12 cellular contexts compared by ENCODE assay signal in genomic region chr11:128684582-128685382, GRCh38. TPM values are rescaled to one million over a fixed set of nuclear protein-coding genes. Genes with fewer than 3 reads are reported as not detected.
DNase-seq lines count a peak whose midpoint lies in the region; ATAC-seq and TF ChIP-seq lines count a peak whose summit lies in the region.
"Had no signal": no experiment of that assay in that cellular context is flagged by ENCODE, and none has a peak within 500 bp of the region (broad histone marks: within the 10 kb centered on the region; RNA-seq: fewer than 3 reads in every experiment).

No MANE protein-coding gene starts in this region.

- H3T11ph ChIP-seq in H9 (ENCODE audit: low read length), result no peak overlapping the region

- no peak overlapping the region for H2BK15ac ChIP-seq in H9 (ENCODE audit: low read depth, low read length)

- peaks cover 98% of the 10 kb centered on the region for H3K27me3 Mint-ChIP-seq in H9 (ENCODE audit: low read depth)
- peaks cover 64% of the 10 kb centered on the region for H3K27me3 Mint-ChIP-seq in dendritic cell treated with granulocyte-macrophage colony-stimulating factor and Interleukin-4, amounts not matched to agents 40 ng/mL and 50 ng/mL, for 4 days
- H3K27me3 Mint-ChIP-seq in naive thymus-derived CD4-positive, alpha-beta T cell, result peaks cover 17 to 86% (median 34%) of the 10 kb centered on the region in 5 donors

- no peak overlapping the region for H4K91ac ChIP-seq in H9 (ENCODE audit: insufficient read length, low read depth, low read length)

- H3K18ac ChIP-seq in H9 (ENCODE audit: insufficient read length, low read depth, low read length), result no peak overlapping the region

- H2BK120ac ChIP-seq in H9 (ENCODE audit: low read depth, low read length, poor library complexity, severe bottlenecking), result no peak overlapping the region

- peaks cover 30% of the 10 kb centered on the region for H3K23me2 ChIP-seq in H9 (ENCODE audit: insufficient read length, low read depth, low read length, poor library complexity, severe bottlenecking)

- no peaks in the 10 kb centered on the region for H3K79me2 ChIP-seq in H9 (ENCODE audit: insufficient read depth, low read length)

- H3K14ac ChIP-seq in H9 (ENCODE audit: insufficient read depth, low read length), result no peak overlapping the region; the same call in 1 of the 2 replicates

- H3K36me3 Mint-ChIP-seq in H9 (ENCODE audit: insufficient read depth in 1 of 3, low read depth in 3 of 3), result no peaks in the 10 kb centered on the region; a peak in 2 of 7 replicates
- no peaks in the 10 kb centered on the region for H3K36me3 Mint-ChIP-seq in dendritic cell treated with granulocyte-macrophage colony-stimulating factor and Interleukin-4, amounts not matched to agents 40 ng/mL and 50 ng/mL, for 4 days (ENCODE audit: low read depth)
- H3K36me3 Mint-ChIP-seq in naive thymus-derived CD4-positive, alpha-beta T cell, result no peaks in the 10 kb centered on the region

- no peak overlapping the region for H3K56ac ChIP-seq in H9 (ENCODE audit: insufficient read length, low read depth, low read length)

- peak; percentile 12 for ATAC-seq in naive thymus-derived CD4-positive, alpha-beta T cell
- ATAC-seq in HG02970 (IDR thresholded peaks at IDR 0.05; ENCODE audit: low FRiP score, unreplicated experiment) (no peak), GM18909 (IDR thresholded peaks at IDR 0.05; ENCODE audit: poor library complexity, unreplicated experiment) (no peak)
- ATAC-seq: Panc1 had no signal

- no peak overlapping the region for H3K4ac ChIP-seq in H9 (ENCODE audit: low read depth, low read length)

- H3K9me3 ChIP-seq in BLaER1 treated with 17β-estradiol and CSF1 and Interleukin-3, amounts not matched to agents 10 nM and 100 nM (replicated peaks in 1 of 11), result peaks cover 0 to 3% (median 0%) of the 10 kb centered on the region in 11 experiments; a peak in 2 of 22 replicates
- H3K9me3 ChIP-seq in H9 (ENCODE audit: control insufficient read depth, low read depth, low read length) (no peaks in the 10 kb centered on the region), adrenal gland (replicated peaks in 1 of 3) (no peaks in the 10 kb centered on the region)
- H3K9me3 ChIP-seq in naive thymus-derived CD4-positive, alpha-beta T cell (ENCODE audit: control insufficient read depth in 2 of 3, low read length in 3 of 3), result no peaks in the 10 kb centered on the region
- H3K9me3 ChIP-seq: tibial artery had no signal

- no peak for TF ChIP-seq POLR2A in adrenal gland (IDR thresholded peaks at IDR 0.05)

- peaks cover 42 to 64% of the 10 kb centered on the region in 2 experiments for H3K4me1 Mint-ChIP-seq in H9
- H3K4me1 Mint-ChIP-seq in dendritic cell treated with granulocyte-macrophage colony-stimulating factor and Interleukin-4, amounts not matched to agents 40 ng/mL and 50 ng/mL, for 4 days (ENCODE audit: low read depth), result peaks cover 56% of the 10 kb centered on the region
- peaks cover 39 to 62% (median 53%) of the 10 kb centered on the region in 7 donors for H3K4me1 Mint-ChIP-seq in naive thymus-derived CD4-positive, alpha-beta T cell

- peak overlapping the region; percentile 85 to 100 (median 96) for H3K4me2 ChIP-seq in BLaER1 treated with 17β-estradiol and CSF1 and Interleukin-3, amounts not matched to agents 10 nM and 100 nM
- peak overlapping the region; percentile 90 for H3K4me2 ChIP-seq in H9 (ENCODE audit: insufficient read depth, insufficient read length, low read length)

- H2AFZ ChIP-seq in H9 (ENCODE audit: low read length), result no peak overlapping the region

- H4K20me1 ChIP-seq in BLaER1 treated with 17β-estradiol and CSF1 and Interleukin-3, amounts not matched to agents 10 nM and 100 nM, result peaks cover 0 to 9% (median 0%) of the 10 kb centered on the region in 11 experiments; a peak in 1 of 22 replicates
- H4K20me1 ChIP-seq in H9 (ENCODE audit: control insufficient read depth, insufficient read depth, insufficient read length), result no peaks in the 10 kb centered on the region

- H2AK5ac ChIP-seq in H9 (ENCODE audit: insufficient read length, low read length), result no peak overlapping the region

- H3K4me3 ChIP-seq in BLaER1 treated with 17β-estradiol and CSF1 and Interleukin-3, amounts not matched to agents 10 nM and 100 nM, result peak overlapping the region; percentile 53 to 69 (median 66)
- H3K4me3 ChIP-seq in naive thymus-derived CD4-positive, alpha-beta T cell (ENCODE audit: low read length), result peak overlapping the region; percentile 16
- peak overlapping the region in 1 of 4 donors; percentile 13 for H3K4me3 ChIP-seq in adrenal gland
- H3K4me3 ChIP-seq: tibial artery had no signal

- no peaks in the 10 kb centered on the region; a peak in 3 of 5 replicates for H3K9me3 Mint-ChIP-seq in H9
- no peaks in the 10 kb centered on the region for H3K9me3 Mint-ChIP-seq in dendritic cell treated with granulocyte-macrophage colony-stimulating factor and Interleukin-4, amounts not matched to agents 40 ng/mL and 50 ng/mL, for 4 days
- no peaks in the 10 kb centered on the region for H3K9me3 Mint-ChIP-seq in naive thymus-derived CD4-positive, alpha-beta T cell

- H3K27ac ChIP-seq in BLaER1 treated with 17β-estradiol and CSF1 and Interleukin-3, amounts not matched to agents 10 nM and 100 nM, result peak overlapping the region in 9 of 11 experiments; percentile 16 to 100 (median 91); a peak in 17 of 22 replicates
- H3K27ac ChIP-seq in H9 (ENCODE audit: insufficient read length, low read depth, low read length) (no peak overlapping the region), adrenal gland (no peak overlapping the region)
- H3K27ac ChIP-seq in naive thymus-derived CD4-positive, alpha-beta T cell (ENCODE audit: low read depth, low read length), result no peak overlapping the region
- H3K27ac ChIP-seq: tibial artery had no signal

- H2BK5ac ChIP-seq in H9 (ENCODE audit: insufficient read length, low read length), result no peak overlapping the region

- WGBS in H9 (ENCODE audit: extremely low coverage, insufficient read length, low lambda C conversion rate), result no CpG with 5 or more reads among the region's 20 CpGs
- WGBS in adrenal gland, 4 donors, result 31 to 43% (median 39%) methylated on average over 18 to 20 of the region's 20 CpGs

- H2BK20ac ChIP-seq in H9 (ENCODE audit: low read depth, low read length, poor library complexity, severe bottlenecking), result no peak overlapping the region

- H3K9ac ChIP-seq in BLaER1 treated with 17β-estradiol and CSF1 and Interleukin-3, amounts not matched to agents 10 nM and 100 nM, result peak overlapping the region; percentile 66 to 100 (median 86); a peak in 20 of 22 replicates
- no peak overlapping the region for H3K9ac ChIP-seq in H9 (ENCODE audit: extremely low read depth, insufficient read length, low read length)

- DNase-seq in H9 (peak; percentile 77), adrenal gland (no peak), cerebellum (ENCODE audit: low spot score) (no peak)
- DNase-seq in naive thymus-derived CD4-positive, alpha-beta T cell, result no peak
- DNase-seq: NCI-H1417; stimulated activated CD4-positive, alpha-beta T cell treated with anti-CD3 and anti-CD28 coated beads, Interleukin-2, amount 100 ng/mL, for 24 hours; tibial artery had no signal

- H3K79me1 ChIP-seq in H9 (ENCODE audit: insufficient read depth, low read depth, low read length, poor library complexity, severe bottlenecking), result no peaks in the 10 kb centered on the region

- peaks cover 52 to 66% (median 57%) of the 10 kb centered on the region in 11 experiments for H3K27me3 ChIP-seq in BLaER1 treated with 17β-estradiol and CSF1 and Interleukin-3, amounts not matched to agents 10 nM and 100 nM
- peaks cover 77% of the 10 kb centered on the region for H3K27me3 ChIP-seq in H9 (ENCODE audit: insufficient read depth, low read length)
- peaks cover 4 to 13% of the 10 kb centered on the region in 2 donors for H3K27me3 ChIP-seq in naive thymus-derived CD4-positive, alpha-beta T cell (ENCODE audit: control insufficient read depth in 2 of 2, insufficient read depth in 2 of 2, low read length in 2 of 2)
- peaks cover 34% of the 10 kb centered on the region for H3K27me3 ChIP-seq in adrenal gland

- H4K8ac ChIP-seq in H9 (replicated peaks; ENCODE audit: insufficient read length, low read depth, low read length), result no peak overlapping the region

- peak overlapping the region; percentile 51 to 86 for H3K4me3 Mint-ChIP-seq in H9
- H3K4me3 Mint-ChIP-seq in dendritic cell treated with granulocyte-macrophage colony-stimulating factor and Interleukin-4, amounts not matched to agents 40 ng/mL and 50 ng/mL, for 4 days, result peak overlapping the region; percentile 69
- peak overlapping the region; percentile 32 to 94 (median 86) for H3K4me3 Mint-ChIP-seq in naive thymus-derived CD4-positive, alpha-beta T cell

- peaks cover 65 to 97% (median 95%) of the 10 kb centered on the region in 10 experiments for H3K4me1 ChIP-seq in BLaER1 treated with 17β-estradiol and CSF1 and Interleukin-3, amounts not matched to agents 10 nM and 100 nM
- H3K4me1 ChIP-seq in H9 (ENCODE audit: insufficient read depth, low read length) (peaks cover 4% of the 10 kb centered on the region; the same call in 1 of the 2 replicates), adrenal gland (replicated peaks in 1 of 2) (peaks cover 0 to 2% of the 10 kb centered on the region in 2 donors)
- H3K4me1 ChIP-seq in naive thymus-derived CD4-positive, alpha-beta T cell (ENCODE audit: control insufficient read depth in 2 of 2, insufficient read depth in 2 of 2, low read length in 2 of 2), result peaks cover 19 to 40% of the 10 kb centered on the region in 2 donors

- no peak overlapping the region for H2BK12ac ChIP-seq in H9 (ENCODE audit: insufficient read length, low read depth, low read length)

- H3K36me3 ChIP-seq in BLaER1 treated with 17β-estradiol and CSF1 and Interleukin-3, amounts not matched to agents 10 nM and 100 nM, result peaks cover 0 to 12% (median 0%) of the 10 kb centered on the region in 11 experiments; a peak in 2 of 22 replicates
- H3K36me3 ChIP-seq in naive thymus-derived CD4-positive, alpha-beta T cell (ENCODE audit: control insufficient read depth in 2 of 3, insufficient read depth in 3 of 3, low read length in 3 of 3), result no peaks in the 10 kb centered on the region
- no peaks in the 10 kb centered on the region for H3K36me3 ChIP-seq in adrenal gland (replicated peaks in 1 of 2)
- H3K36me3 ChIP-seq: tibial artery had no signal

- intact Hi-C loops in dendritic cell treated with granulocyte-macrophage colony-stimulating factor and Interleukin-4, amounts not matched to agents 40 ng/mL and 50 ng/mL, for 4 days (cut with micrococcal nuclease), result no loop called here
- intact Hi-C loops in naive thymus-derived CD4-positive, alpha-beta T cell (cut with micrococcal nuclease), result loop anchor here in 1 of 2 donors (5.0 kb wide), 1 partner anchor 37 kb away; no protein-coding TSS in a partner anchor
- intact Hi-C loops in adrenal gland (cut with DNase I), result no loop called here

- POLR2A ChIA-PET in naive thymus-derived CD4-positive, alpha-beta T cell (lab: Charles Lee), result interaction anchor here (1.2 kb wide), 1 partner anchor 11 kb away, joined by 5 read pairs; no protein-coding TSS in a partner anchor

- CTCF ChIA-PET in naive thymus-derived CD4-positive, alpha-beta T cell (lab: Charles Lee), result no interaction called here

- no peak overlapping the region for H3K23ac ChIP-seq in H9 (ENCODE audit: insufficient read length, low read depth, low read length)

- no peak overlapping the region for H4K5ac ChIP-seq in H9 (ENCODE audit: insufficient read length, low read depth, low read length)

- TF ChIP-seq CTCF in H9 (conservative IDR thresholded peaks at IDR 0.05) (no peak), adrenal gland (IDR thresholded peaks at IDR 0.05) (no peak)

- no peak overlapping the region for H3K27ac Mint-ChIP-seq in H9
- H3K27ac Mint-ChIP-seq in dendritic cell treated with granulocyte-macrophage colony-stimulating factor and Interleukin-4, amounts not matched to agents 40 ng/mL and 50 ng/mL, for 4 days, result peak overlapping the region; percentile 10
- peak overlapping the region in 1 of 9 donors; percentile 68 for H3K27ac Mint-ChIP-seq in naive thymus-derived CD4-positive, alpha-beta T cell

RNA-seq across cellular contexts. Expression of gene FLI1, which starts 9.1 kb away (rescaled TPM):
- 0.24 and 0.66 TPM in 2 replicates for total RNA-seq in H9 (2021)
- total RNA-seq in naive thymus-derived CD4-positive, alpha-beta T cell, result 100 to 1,000 TPM in 1 of 5 experiments, 10 to 100 TPM in 4; 80.8 to 108 (median 89.3) TPM
- polyA plus RNA-seq in naive thymus-derived CD4-positive, alpha-beta T cell, result 10 to 100 TPM; 52.1 to 53.8 TPM
- 10 to 100 TPM in 5 of 8 donors, 1 to 10 TPM in 3; 2.4 to 21.3 (median 16.9) TPM for total RNA-seq in adrenal gland
- polyA plus RNA-seq in adrenal gland, result 1 to 10 TPM; 5.2 to 9.7 (median 5.8) TPM
- 7.3 TPM for total RNA-seq in cerebellum

Comparison
In these comparisons a context has a peak if more than half of its experiments do, and no peak if none do; other contexts are left out.
1. H3K27ac ChIP-seq: peak in BLaER1 treated with 17β-estradiol and CSF1 and Interleukin-3, amounts not matched to agents 10 nM and 100 nM (9 of 11); none in H9 (single experiment), naive thymus-derived CD4-positive, alpha-beta T cell (single experiment) and adrenal gland (0 of 5).
2. Peak in every context shown above with its lines, with median percentiles within 50 percentile points of each other: H3K4me3 Mint-ChIP-seq.